In genomic region chr14:36519431-36520321, GRCh38 we compare ENCODE assay signal across 9 cellular contexts. TPM values are rescaled to one million over a fixed set of nuclear protein-coding genes. Genes with fewer than 3 reads are reported as not detected.
A peak's percentile ranks its signal among the peaks of the same experiment; 100 is the strongest.
DNase-seq lines count a peak whose midpoint lies in the region; ATAC-seq, FAIRE-seq and TF ChIP-seq lines count a peak whose summit lies in the region.
"Had no signal": no experiment of that assay in that cellular context is flagged by ENCODE, and none has a peak within 500 bp of the region (broad histone marks: within the 10 kb centered on the region; RNA-seq: fewer than 3 reads in every experiment).

NKX2-1 (minus strand) TSS chr14:36520232; CDS start chr14:36520129, 103 bp downstream.

- peak within 1 kb of the TSS; percentile 30 for H3K4me3 ChIP-seq in A673 (ENCODE audit: low read depth, low read length, poor library complexity, severe bottlenecking)
- peak within 1 kb of the TSS; percentile 37 for H3K4me3 ChIP-seq in H7 (ENCODE audit: insufficient read depth, low read depth, low read length)
- peak within 1 kb of the TSS in 2 of 3 experiments; percentile 1 to 20; a peak in 2 of 6 replicates for H3K4me3 ChIP-seq in HepG2 (replicated peaks in 1 of 3; ENCODE audit: insufficient read depth in 1 of 3, low read depth in 2 of 3, low read length in 3 of 3)

- 36% methylated on average over 49 of the region's 49 CpGs for WGBS in HepG2 (ENCODE audit: low lambda C conversion rate)

- CTCF ChIA-PET in A673 (lab: Charles Lee), result no interaction called here
- CTCF ChIA-PET in HepG2 (lab: Yijun Ruan, JAX; ENCODE audit: low intra/inter-chr PET ratio, low total read pairs), result interaction anchor here (1.1 to 1.6 kb wide), 2 partner anchors 85 to 422 kb away, joined by 3 to 6 read pairs; no protein-coding TSS in a partner anchor

- no peak for FAIRE-seq in HepG2 (lab: Jason Lieb, UNC)

- no peak for TF ChIP-seq RAD21 in HepG2 (CRISPR knock-in tag; IDR thresholded peaks at IDR 0.05)

- H3K4me2 ChIP-seq in HepG2 (ENCODE audit: low read depth, low read length), result peak within 1 kb of the TSS; percentile 54

- H3K27ac ChIP-seq in A673 (ENCODE audit: low read depth, low read length, poor library complexity, severe bottlenecking), result no peak within 1 kb of the TSS
- no peak within 1 kb of the TSS for H3K27ac ChIP-seq in HepG2 (ENCODE audit: extremely low read length, insufficient read depth, low read length)

- no peak within 1 kb of the TSS for H3K9ac ChIP-seq in HepG2 (ENCODE audit: insufficient read depth, low read depth, low read length)

- H3K4me1 ChIP-seq in A673 (ENCODE audit: insufficient read depth, low read length, poor library complexity, severe bottlenecking), result peaks cover 23% of the 10 kb centered on the region
- H3K4me1 ChIP-seq in HepG2 (ENCODE audit: insufficient read depth, low read length), result 0 out of 2 replicates have a peak, but pooled peaks cover 9% of the 10 kb centered on the region

- H3K79me2 ChIP-seq in HepG2 (ENCODE audit: insufficient read depth, low read length), result no peaks in the 10 kb centered on the region

- H2AFZ ChIP-seq in HepG2 (ENCODE audit: low read length), result no peak within 1 kb of the TSS

- no peak for TF ChIP-seq EP300 in HepG2 (IDR thresholded peaks at IDR 0.05; ENCODE audit: low read depth in 2 of 2, low read length in 2 of 2)
- TF ChIP-seq EP300 in HepG2 (CRISPR knock-in tag; IDR thresholded peaks at IDR 0.05; ENCODE audit: borderline replicate concordance), result no peak

- TF ChIP-seq CTCF in A673 (conservative IDR thresholded peaks at IDR 0.05; ENCODE audit: low read depth, low read length) (no peak), HepG2 (CRISPR knock-in tag; IDR thresholded peaks at IDR 0.05) (no peak)

- TF ChIP-seq POLR2A in HepG2 (IDR thresholded peaks at IDR 0.05; ENCODE audit: insufficient read depth in 1 of 2, low read depth in 2 of 2, low read length in 2 of 2), result no peak

- no peaks in the 10 kb centered on the region for H3K9me3 ChIP-seq in A673 (ENCODE audit: low read depth, low read length, poor library complexity, severe bottlenecking)
- H3K9me3 ChIP-seq in HepG2 (ENCODE audit: low read length), result no peaks in the 10 kb centered on the region

- no peak for DNase-seq in A673 (ENCODE audit: low spot score)
- peak; percentile 93 for DNase-seq in H7
- DNase-seq in SKM-1 treated with dmso at 0.1 percent for 144 hours (lab: John Stamatoyannopoulos, UW; ENCODE audit: unreplicated experiment), result peak; percentile 14
- DNase-seq in HepG2 (ENCODE audit: low spot score), result no peak
- DNase-seq in head of caudate nucleus, result no peak
- no peak for DNase-seq in sciatic nerve (ENCODE audit: low spot score)

- intact Hi-C loops in A673 (cut with micrococcal nuclease; ENCODE audit: unreplicated experiment) (no loop called here), HepG2 (cut with micrococcal nuclease; ENCODE audit: unreplicated experiment) (loop anchor here (10.0 kb wide), 2 partner anchors 315 to 415 kb away; no protein-coding TSS in a partner anchor), head of caudate nucleus (cut with DNase I) (loop anchor here (10.0 kb wide), 1 partner anchor 145 kb away; the partner anchor contains the start of gene PAX9), sciatic nerve (cut with DNase I) (no loop called here)

- BruUV-seq in A673 (replicated peaks; lab: Mats Ljungman, UMichigan) (no TSS peak), HepG2 (replicated peaks; lab: Mats Ljungman, UMichigan) (no TSS peak)

- POLR2A ChIA-PET in A673 (lab: Charles Lee; ENCODE audit: low non-redundant PET), result no interaction called here
- POLR2A ChIA-PET in HepG2 (lab: Yijun Ruan, JAX), result no interaction called here

- in situ Hi-C loops in HepG2 (cut with HindIII; ENCODE audit: extremely low pct_ligation_motif_present, low pct_unique_long_range_greater_than_20kb), result loop anchor here (10.0 kb wide), 2 partner anchors 315 to 445 kb away; no protein-coding TSS in a partner anchor

- H4K20me1 ChIP-seq in HepG2 (ENCODE audit: insufficient read depth, low read length), result no peaks in the 10 kb centered on the region; the same call in 1 of the 2 replicates

- ATAC-seq in HepG2 (peak; percentile 3; the same call in 2 of the 3 replicates), HG02571 (IDR thresholded peaks at IDR 0.05; ENCODE audit: unreplicated experiment) (no peak), GM21576 (IDR thresholded peaks at IDR 0.05; ENCODE audit: unreplicated experiment) (no peak), sciatic nerve (no peak)

- no peaks in the 10 kb centered on the region for H3K36me3 ChIP-seq in A673 (ENCODE audit: insufficient read depth, low read length, poor library complexity, severe bottlenecking)
- H3K36me3 ChIP-seq in H7 (replicated peaks; ENCODE audit: control insufficient read depth, insufficient read depth, low read length), result no peaks in the 10 kb centered on the region
- no peaks in the 10 kb centered on the region for H3K36me3 ChIP-seq in HepG2 (replicated peaks in 1 of 2; ENCODE audit: control insufficient read depth in 1 of 2, insufficient read depth in 2 of 2, low read length in 2 of 2)

- peaks cover 100% of the 10 kb centered on the region for H3K27me3 ChIP-seq in A673 (replicated peaks; ENCODE audit: insufficient read depth, low read depth, low read length, poor library complexity)
- H3K27me3 ChIP-seq in H7 (ENCODE audit: control insufficient read depth, insufficient read depth, low read length), result peaks cover 99% of the 10 kb centered on the region
- H3K27me3 ChIP-seq in HepG2 (ENCODE audit: control insufficient read depth in 1 of 2, insufficient read depth in 2 of 2, low read length in 2 of 2), result peaks cover 55 to 92% of the 10 kb centered on the region in 2 experiments

TF ChIP-seq in HepG2, 621 proteins besides CTCF, POLR2A, EP300 and RAD21:
- TF ChIP-seq ZNF564 (CRISPR knock-in tag; IDR thresholded peaks at IDR 0.05), result no peak
- no peak for TF ChIP-seq E2F5 (CRISPR knock-in tag; conservative IDR thresholded peaks at IDR 0.05)
- TF ChIP-seq ZNF362 (CRISPR knock-in tag; IDR thresholded peaks at IDR 0.05; ENCODE audit: borderline replicate concordance), result no peak

RNA-seq across cellular contexts. Expression of gene NKX2-1, which starts in this region (rescaled TPM):
- total RNA-seq in A673 (2021) (not detected in 2 replicates), HepG2 (2016; rRNA removed; fragmentation: Illumina TruSeq; extraction: Trizol) (not detected in 2 replicates), sciatic nerve (0.22 TPM)
- 0.78 and 1.7 TPM in 2 replicates for total RNA-seq in H7 (2014; rRNA removed; shearing (Covaris generic))
- not detected in 2 replicates for total RNA-seq in HepG2 (2016; cell fraction: cytosol; rRNA removed; fragmentation: Illumina TruSeq; extraction: Trizol; ENCODE audit: low read depth)
- total RNA-seq in HepG2 (2016; cell fraction: insoluble cytoplasmic fraction; rRNA removed; fragmentation: Illumina TruSeq; extraction: Trizol), result not detected in 2 replicates
- not detected in 2 replicates for total RNA-seq in HepG2 (2016; cell fraction: membrane; rRNA removed; fragmentation: Illumina TruSeq; extraction: Trizol)
- not detected in 2 replicates for total RNA-seq in HepG2 (2016; cell fraction: nucleus; rRNA removed; fragmentation: Illumina TruSeq; extraction: Trizol)
- polyA plus RNA-seq in HepG2 (2011; rRNA removed), result not detected in 2 replicates
- not detected in 2 replicates for polyA plus RNA-seq in HepG2 (2011; cell fraction: cytosol; rRNA removed)
- polyA plus RNA-seq in HepG2 (2011; cell fraction: nucleus; rRNA removed), result not detected in 2 replicates
- polyA plus RNA-seq in HepG2 (2012), result not detected in 2 replicates
- not detected in 2 replicates for polyA plus RNA-seq in HepG2 (2016; cell fraction: cytosol; fragmentation: Illumina TruSeq; extraction: Trizol; ENCODE audit: low read depth)
- polyA plus RNA-seq in HepG2 (2016; cell fraction: insoluble cytoplasmic fraction; fragmentation: Illumina TruSeq; extraction: Trizol; ENCODE audit: low read depth), result not detected in 2 replicates
- not detected in 2 replicates for polyA plus RNA-seq in HepG2 (2016; cell fraction: membrane; fragmentation: Illumina TruSeq; extraction: Trizol; ENCODE audit: low read depth)
- polyA plus RNA-seq in HepG2 (2016; cell fraction: nucleus; fragmentation: Illumina TruSeq; extraction: Trizol; ENCODE audit: insufficient read depth, low read depth), result not detected in 2 replicates
- polyA minus RNA-seq in HepG2 (2011; rRNA and poly(A)+ RNA removed; ENCODE audit: low replicate concordance), result not detected in 2 replicates
- polyA minus RNA-seq in HepG2 (2011; cell fraction: cytosol; rRNA and poly(A)+ RNA removed), result not detected in 2 replicates
- not detected in 2 replicates for polyA minus RNA-seq in HepG2 (2011; cell fraction: nucleus; rRNA and poly(A)+ RNA removed)
- polyA plus RNA-seq: adipose tissue had no signal

Comparison
In these comparisons a context has a peak if more than half of its experiments do, and no peak if none do; other contexts are left out.
1. Peak in ATAC-seq, H3K4me3 ChIP-seq and H3K4me2 ChIP-seq in HepG2; RNA of the gene not detected or under 1 TPM.
2. DNase-seq: peak in H7 (single experiment) and SKM-1 treated with dmso at 0.1 percent for 144 hours (single experiment); none in A673 (single experiment), HepG2 (single experiment), head of caudate nucleus (0 of 42) and sciatic nerve (single experiment).
3. intact Hi-C loops: an anchor here in HepG2 (10.0 kb wide) and head of caudate nucleus (10.0 kb wide); none called in A673 and sciatic nerve.
4. Peak in every context shown above with its lines, with median percentiles within 50 percentile points of each other: H3K4me3 ChIP-seq.